In genomic region chr1:93679546-93679945, GRCh38 we compare ENCODE assay signal across 12 cellular contexts. TPM values are rescaled to one million over a fixed set of nuclear protein-coding genes. Genes with fewer than 3 reads are reported as not detected.
DNase-seq lines count a peak whose midpoint lies in the region; ATAC-seq and TF ChIP-seq lines count a peak whose summit lies in the region.
"Had no signal": no experiment of that assay in that cellular context is flagged by ENCODE, and none has a peak within 500 bp of the region (broad histone marks: within the 10 kb centered on the region; RNA-seq: fewer than 3 reads in every experiment).

No MANE protein-coding gene starts in this region.

- intact Hi-C loops in heart left ventricle (cut with DNase I): loop anchor here in 4 of 10 donors (5.0 kb wide), 4 partner anchors 42 to 133 kb away; no protein-coding TSS in a partner anchor
- intact Hi-C loops in Right ventricle myocardium superior (cut with DNase I): no loop called here

- DNase-seq in heart left ventricle (no peak), Right ventricle myocardium superior (no peak), choroid plexus epithelial cell (ENCODE audit: low read depth) (peak; percentile 54), mesenteric fat pad (ENCODE audit: low spot score) (peak; percentile 20), type B pancreatic cell (ENCODE audit: extremely low spot score, unreplicated experiment) (no peak), SW480 (ENCODE audit: low spot score) (no peak)
- DNase-seq in stimulated activated CD4-positive, alpha-beta T cell treated with anti-CD3 and anti-CD28 coated beads, Interleukin-1b, Interleukin-23, amount 100 ng/mL, for 48 hours: no peak
- DNase-seq: body of pancreas; NCI-H1092; NCI-H526 treated with DMSO at 0.1 percent for 48 hours; stimulated activated naive CD8-positive, alpha-beta T cell treated with anti-CD3 and anti-CD28 coated beads, Interleukin-15, amount 100 ng/mL, for 72 hours had no signal

- WGBS in heart left ventricle, 4 donors: 52 to 70% (median 55%) methylated on average over 4 of the region's 4 CpGs

- H3K9me3 Mint-ChIP-seq in type B pancreatic cell: no peaks in the 10 kb centered on the region
- H3K9me3 Mint-ChIP-seq: stimulated activated naive CD8-positive, alpha-beta T cell treated with anti-CD3 and anti-CD28 coated beads, Interleukin-15, amount 100 ng/mL, for 72 hours had no signal

- no peaks in the 10 kb centered on the region for H3K9me3 ChIP-seq in heart left ventricle
- H3K9me3 ChIP-seq: body of pancreas had no signal

- H3K27ac ChIP-seq in heart left ventricle: peak overlapping the region in 10 of 12 donors; percentile 28 to 94 (median 92)
- H3K27ac ChIP-seq: body of pancreas had no signal

- H3K27me3 Mint-ChIP-seq in type B pancreatic cell: peaks cover 11% of the 10 kb centered on the region

- no peak for TF ChIP-seq POLR2A in heart left ventricle (IDR thresholded peaks at IDR 0.05)

- no peaks in the 10 kb centered on the region for H3K36me3 Mint-ChIP-seq in type B pancreatic cell

- ATAC-seq in heart left ventricle (no peak), Right ventricle myocardium superior (ENCODE audit: poor library complexity) (no peak), HG03280 (IDR thresholded peaks at IDR 0.05; ENCODE audit: unreplicated experiment) (no peak)
- ATAC-seq: body of pancreas; stimulated activated naive CD8-positive, alpha-beta T cell treated with anti-CD3 and anti-CD28 coated beads, Interleukin-15, amount 100 ng/mL, for 72 hours had no signal

- peaks cover 44% of the 10 kb centered on the region for H3K4me1 Mint-ChIP-seq in type B pancreatic cell (ENCODE audit: unreplicated experiment)

- peak overlapping the region in 4 of 12 donors; percentile 2 to 92 (median 78) for H3K4me3 ChIP-seq in heart left ventricle
- no peak overlapping the region for H3K4me3 ChIP-seq in choroid plexus epithelial cell (ENCODE audit: low read depth, low read length)
- H3K4me3 ChIP-seq: body of pancreas had no signal

- peaks cover 0 to 67% (median 46%) of the 10 kb centered on the region in 12 donors for H3K4me1 ChIP-seq in heart left ventricle

- peak overlapping the region; percentile 91 for H3K27ac Mint-ChIP-seq in type B pancreatic cell
- H3K27ac Mint-ChIP-seq: stimulated activated naive CD8-positive, alpha-beta T cell treated with anti-CD3 and anti-CD28 coated beads, Interleukin-15, amount 100 ng/mL, for 72 hours had no signal

- TF ChIP-seq CTCF in heart left ventricle (IDR thresholded peaks at IDR 0.05) (no peak), choroid plexus epithelial cell (conservative IDR thresholded peaks at IDR 0.05; ENCODE audit: low read depth, low read length) (no peak), type B pancreatic cell (conservative IDR thresholded peaks at IDR 0.05) (no peak)

- H3K27me3 ChIP-seq in heart left ventricle: no peaks in the 10 kb centered on the region
- H3K27me3 ChIP-seq: body of pancreas had no signal

- H3K4me3 Mint-ChIP-seq in type B pancreatic cell: peak overlapping the region; percentile 95
- H3K4me3 Mint-ChIP-seq: stimulated activated naive CD8-positive, alpha-beta T cell treated with anti-CD3 and anti-CD28 coated beads, Interleukin-15, amount 100 ng/mL, for 72 hours had no signal

- peaks cover 0 to 4% (median 0%) of the 10 kb centered on the region in 9 donors for H3K36me3 ChIP-seq in heart left ventricle

RNA-seq across cellular contexts. Expression of gene BCAR3, which starts 2.1 kb away (rescaled TPM):
- 10 to 100 TPM in 8 of 9 donors, 1 to 10 TPM in 1; 7.5 to 25.0 (median 17.3) TPM for total RNA-seq in heart left ventricle
- polyA plus RNA-seq in heart left ventricle: 1 to 10 TPM; 6.4 to 7.4 TPM
- 18.5 TPM for total RNA-seq in Right ventricle myocardium superior
- total RNA-seq in mesenteric fat pad: 30.3 TPM
- total RNA-seq in type B pancreatic cell (ENCODE audit: low replicate concordance): 16.6 and 52.1 TPM in 2 replicates

Comparison
In these comparisons a context has a peak if more than half of its experiments do, and no peak if none do; other contexts are left out.
1. DNase-seq: peak in choroid plexus epithelial cell (single experiment) and mesenteric fat pad (single experiment); none in heart left ventricle (0 of 5), Right ventricle myocardium superior (single experiment), type B pancreatic cell (single experiment), stimulated activated CD4-positive, alpha-beta T cell treated with anti-CD3 and anti-CD28 coated beads, Interleukin-1b, Interleukin-23, amount 100 ng/mL, for 48 hours (single experiment) and SW480 (single experiment).